ENCODE assay signal across 2 cellular contexts in genomic region chr3:126956866-126957650, GRCh38.
TF ChIP-seq lines count a peak whose summit lies in the region.

No MANE protein-coding gene starts in this region.

TF ChIP-seq in HepG2, 621 proteins besides CTCF, POLR2A, EP300 and RAD21 (continued from another document):
- TF ChIP-seq ZNF564 (CRISPR knock-in tag; IDR thresholded peaks at IDR 0.05): no peak
- no peak for TF ChIP-seq ADNP (CRISPR knock-in tag; IDR thresholded peaks at IDR 0.05)
- TF ChIP-seq RBFOX2 (IDR thresholded peaks at IDR 0.05; ENCODE audit: low read depth, low read length): no peak
- TF ChIP-seq JUN (CRISPR knock-in tag; IDR thresholded peaks at IDR 0.05): no peak
- TF ChIP-seq, protein P1, sequence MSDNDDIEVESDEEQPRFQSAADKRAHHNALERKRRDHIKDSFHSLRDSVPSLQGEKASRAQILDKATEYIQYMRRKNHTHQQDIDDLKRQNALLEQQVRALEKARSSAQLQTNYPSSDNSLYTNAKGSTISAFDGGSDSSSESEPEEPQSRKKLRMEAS (IDR thresholded peaks at IDR 0.05): no peak
- TF ChIP-seq IKZF4 (CRISPR knock-in tag; IDR thresholded peaks at IDR 0.05; ENCODE audit: borderline replicate concordance, low read depth, not compliant biosample characterization): no peak
- TF ChIP-seq SMARCE1 (IDR thresholded peaks at IDR 0.05; ENCODE audit: borderline replicate concordance): no peak
- no peak for TF ChIP-seq CCDC6 (CRISPR knock-in tag; IDR thresholded peaks at IDR 0.05)
- TF ChIP-seq ZNF543 (CRISPR knock-in tag; IDR thresholded peaks at IDR 0.05): no peak
- no peak for TF ChIP-seq MTA3 (CRISPR knock-in tag; IDR thresholded peaks at IDR 0.05)
- no peak for TF ChIP-seq PRDM10 (CRISPR knock-in tag; IDR thresholded peaks at IDR 0.05; ENCODE audit: low read depth)
- no peak for TF ChIP-seq ZNF207 (IDR thresholded peaks at IDR 0.05; ENCODE audit: borderline replicate concordance)
- TF ChIP-seq ZNF747 (CRISPR knock-in tag; IDR thresholded peaks at IDR 0.05; ENCODE audit: borderline replicate concordance): no peak
- TF ChIP-seq ZNF644 (CRISPR knock-in tag; IDR thresholded peaks at IDR 0.05; ENCODE audit: low read depth): no peak
- TF ChIP-seq, protein P2, sequence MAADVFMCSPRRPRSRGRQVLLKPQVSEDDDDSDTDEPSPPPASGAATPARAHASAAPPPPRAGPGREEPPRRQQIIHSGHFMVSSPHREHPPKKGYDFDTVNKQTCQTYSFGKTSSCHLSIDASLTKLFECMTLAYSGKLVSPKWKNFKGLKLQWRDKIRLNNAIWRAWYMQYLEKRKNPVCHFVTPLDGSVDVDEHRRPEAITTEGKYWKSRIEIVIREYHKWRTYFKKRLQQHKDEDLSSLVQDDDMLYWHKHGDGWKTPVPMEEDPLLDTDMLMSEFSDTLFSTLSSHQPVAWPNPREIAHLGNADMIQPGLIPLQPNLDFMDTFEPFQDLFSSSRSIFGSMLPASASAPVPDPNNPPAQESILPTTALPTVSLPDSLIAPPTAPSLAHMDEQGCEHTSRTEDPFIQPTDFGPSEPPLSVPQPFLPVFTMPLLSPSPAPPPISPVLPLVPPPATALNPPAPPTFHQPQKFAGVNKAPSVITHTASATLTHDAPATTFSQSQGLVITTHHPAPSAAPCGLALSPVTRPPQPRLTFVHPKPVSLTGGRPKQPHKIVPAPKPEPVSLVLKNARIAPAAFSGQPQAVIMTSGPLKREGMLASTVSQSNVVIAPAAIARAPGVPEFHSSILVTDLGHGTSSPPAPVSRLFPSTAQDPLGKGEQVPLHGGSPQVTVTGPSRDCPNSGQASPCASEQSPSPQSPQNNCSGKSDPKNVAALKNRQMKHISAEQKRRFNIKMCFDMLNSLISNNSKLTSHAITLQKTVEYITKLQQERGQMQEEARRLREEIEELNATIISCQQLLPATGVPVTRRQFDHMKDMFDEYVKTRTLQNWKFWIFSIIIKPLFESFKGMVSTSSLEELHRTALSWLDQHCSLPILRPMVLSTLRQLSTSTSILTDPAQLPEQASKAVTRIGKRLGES (CRISPR knock-in tag; IDR thresholded peaks at IDR 0.05; ENCODE audit: borderline replicate concordance): no peak
- TF ChIP-seq ZNF607 (CRISPR knock-in tag; IDR thresholded peaks at IDR 0.05; ENCODE audit: borderline replicate concordance): no peak
- TF ChIP-seq AKAP8 (CRISPR knock-in tag; IDR thresholded peaks at IDR 0.05): no peak
- TF ChIP-seq NFATC3 (CRISPR knock-in tag; IDR thresholded peaks at IDR 0.05): no peak
- TF ChIP-seq REL (CRISPR knock-in tag; conservative IDR thresholded peaks at IDR 0.05): no peak

TF ChIP-seq in WTC11, 78 proteins besides CTCF, POLR2A, EP300 and RAD21:
- TF ChIP-seq NFATC4 (CRISPR knock-in tag; IDR thresholded peaks at IDR 0.05): no peak
- no peak for TF ChIP-seq ERG (CRISPR knock-in tag; IDR thresholded peaks at IDR 0.05)
- TF ChIP-seq, protein P3, sequence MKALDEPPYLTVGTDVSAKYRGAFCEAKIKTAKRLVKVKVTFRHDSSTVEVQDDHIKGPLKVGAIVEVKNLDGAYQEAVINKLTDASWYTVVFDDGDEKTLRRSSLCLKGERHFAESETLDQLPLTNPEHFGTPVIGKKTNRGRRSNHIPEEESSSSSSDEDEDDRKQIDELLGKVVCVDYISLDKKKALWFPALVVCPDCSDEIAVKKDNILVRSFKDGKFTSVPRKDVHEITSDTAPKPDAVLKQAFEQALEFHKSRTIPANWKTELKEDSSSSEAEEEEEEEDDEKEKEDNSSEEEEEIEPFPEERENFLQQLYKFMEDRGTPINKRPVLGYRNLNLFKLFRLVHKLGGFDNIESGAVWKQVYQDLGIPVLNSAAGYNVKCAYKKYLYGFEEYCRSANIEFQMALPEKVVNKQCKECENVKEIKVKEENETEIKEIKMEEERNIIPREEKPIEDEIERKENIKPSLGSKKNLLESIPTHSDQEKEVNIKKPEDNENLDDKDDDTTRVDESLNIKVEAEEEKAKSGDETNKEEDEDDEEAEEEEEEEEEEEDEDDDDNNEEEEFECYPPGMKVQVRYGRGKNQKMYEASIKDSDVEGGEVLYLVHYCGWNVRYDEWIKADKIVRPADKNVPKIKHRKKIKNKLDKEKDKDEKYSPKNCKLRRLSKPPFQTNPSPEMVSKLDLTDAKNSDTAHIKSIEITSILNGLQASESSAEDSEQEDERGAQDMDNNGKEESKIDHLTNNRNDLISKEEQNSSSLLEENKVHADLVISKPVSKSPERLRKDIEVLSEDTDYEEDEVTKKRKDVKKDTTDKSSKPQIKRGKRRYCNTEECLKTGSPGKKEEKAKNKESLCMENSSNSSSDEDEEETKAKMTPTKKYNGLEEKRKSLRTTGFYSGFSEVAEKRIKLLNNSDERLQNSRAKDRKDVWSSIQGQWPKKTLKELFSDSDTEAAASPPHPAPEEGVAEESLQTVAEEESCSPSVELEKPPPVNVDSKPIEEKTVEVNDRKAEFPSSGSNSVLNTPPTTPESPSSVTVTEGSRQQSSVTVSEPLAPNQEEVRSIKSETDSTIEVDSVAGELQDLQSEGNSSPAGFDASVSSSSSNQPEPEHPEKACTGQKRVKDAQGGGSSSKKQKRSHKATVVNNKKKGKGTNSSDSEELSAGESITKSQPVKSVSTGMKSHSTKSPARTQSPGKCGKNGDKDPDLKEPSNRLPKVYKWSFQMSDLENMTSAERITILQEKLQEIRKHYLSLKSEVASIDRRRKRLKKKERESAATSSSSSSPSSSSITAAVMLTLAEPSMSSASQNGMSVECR (CRISPR knock-in tag; IDR thresholded peaks at IDR 0.05; ENCODE audit: borderline replicate concordance): no peak
